Comparison of ENCODE assay signal across 8 cellular contexts in genomic region chr9:109968332-109968657, GRCh38.
DNase-seq lines count a peak whose midpoint lies in the region; ATAC-seq and TF ChIP-seq lines count a peak whose summit lies in the region.

No MANE protein-coding gene starts in this region.

- H3K36me3 ChIP-seq in cardiac muscle cell (peaks cover 8% of the 10 kb centered on the region), thyroid gland (no peaks in the 10 kb centered on the region)

- H3K27me3 ChIP-seq in cardiac muscle cell (no peaks in the 10 kb centered on the region), dorsolateral prefrontal cortex (no peaks in the 10 kb centered on the region), thyroid gland (no peaks in the 10 kb centered on the region)

- ATAC-seq in left ventricle myocardium superior, result no peak
- peak; percentile 24 for ATAC-seq in HG03378 (IDR thresholded peaks at IDR 0.05; ENCODE audit: unreplicated experiment)

- no peaks in the 10 kb centered on the region for H3K9me3 ChIP-seq in cardiac muscle cell (ENCODE audit: low read depth)
- no peaks in the 10 kb centered on the region for H3K9me3 ChIP-seq in thyroid gland

- no peak overlapping the region for H3K4me3 ChIP-seq in cardiac muscle cell
- no peak overlapping the region for H3K4me3 ChIP-seq in dorsolateral prefrontal cortex
- no peak overlapping the region for H3K4me3 ChIP-seq in thyroid gland (replicated peaks in 1 of 3)

- TF ChIP-seq POLR2A in thyroid gland (IDR thresholded peaks at IDR 0.05), result no peak

- DNase-seq in cardiac muscle cell (ENCODE audit: low read depth in 1 of 2, low spot score in 1 of 2), result no peak
- no peak for DNase-seq in left ventricle myocardium superior
- no peak for DNase-seq in dorsolateral prefrontal cortex
- no peak for DNase-seq in thyroid gland
- DNase-seq in globus pallidus (ENCODE audit: low spot score), result no peak
- no peak for DNase-seq in SKM-1 treated with dmso at 0.1 percent for 144 hours (lab: John Stamatoyannopoulos, UW; ENCODE audit: unreplicated experiment)
- DNase-seq in GF-D8 (lab: John Stamatoyannopoulos, UW), result no peak

- H3K4me1 ChIP-seq in cardiac muscle cell (ENCODE audit: low read depth), result no peaks in the 10 kb centered on the region
- H3K4me1 ChIP-seq in thyroid gland, result peaks cover 37 to 49% of the 10 kb centered on the region in 2 donors

- TF ChIP-seq CTCF in cardiac muscle cell (IDR thresholded peaks at IDR 0.05; ENCODE audit: low read depth, low read length), result no peak
- TF ChIP-seq CTCF in dorsolateral prefrontal cortex (IDR thresholded peaks at IDR 0.05 in 54 of 56, conservative IDR thresholded peaks at IDR 0.05 in 2 of 56; ENCODE audit: low read depth in 1 of 56, partially characterized antibody in 56 of 56), result no peak
- TF ChIP-seq CTCF in thyroid gland (IDR thresholded peaks at IDR 0.05), result no peak

- whole genome bisulfite sequencing in thyroid gland, 2 donors, result 68 to 71% methylated on average over 3 of the region's 3 CpGs

- H3K27ac ChIP-seq in cardiac muscle cell, result peak overlapping the region; percentile 13
- peak overlapping the region in 43 of 59 donors; percentile 2 to 68 (median 42) for H3K27ac ChIP-seq in dorsolateral prefrontal cortex
- H3K27ac ChIP-seq in thyroid gland, result peak overlapping the region in 2 of 3 donors; percentile 37 to 54

- intact Hi-C loops in left ventricle myocardium superior (cut with micrococcal nuclease), result no loop called here
- intact Hi-C loops in dorsolateral prefrontal cortex (cut with DNase I), result loop anchor here in 1 of 2 donors (5.0 kb wide), 2 partner anchors 79 to 174 kb away; no protein-coding TSS in a partner anchor
- intact Hi-C loops in thyroid gland (cut with DNase I), result no loop called here
